ENCODE assay signal across 1 cellular context in the genomic region with DNA sequence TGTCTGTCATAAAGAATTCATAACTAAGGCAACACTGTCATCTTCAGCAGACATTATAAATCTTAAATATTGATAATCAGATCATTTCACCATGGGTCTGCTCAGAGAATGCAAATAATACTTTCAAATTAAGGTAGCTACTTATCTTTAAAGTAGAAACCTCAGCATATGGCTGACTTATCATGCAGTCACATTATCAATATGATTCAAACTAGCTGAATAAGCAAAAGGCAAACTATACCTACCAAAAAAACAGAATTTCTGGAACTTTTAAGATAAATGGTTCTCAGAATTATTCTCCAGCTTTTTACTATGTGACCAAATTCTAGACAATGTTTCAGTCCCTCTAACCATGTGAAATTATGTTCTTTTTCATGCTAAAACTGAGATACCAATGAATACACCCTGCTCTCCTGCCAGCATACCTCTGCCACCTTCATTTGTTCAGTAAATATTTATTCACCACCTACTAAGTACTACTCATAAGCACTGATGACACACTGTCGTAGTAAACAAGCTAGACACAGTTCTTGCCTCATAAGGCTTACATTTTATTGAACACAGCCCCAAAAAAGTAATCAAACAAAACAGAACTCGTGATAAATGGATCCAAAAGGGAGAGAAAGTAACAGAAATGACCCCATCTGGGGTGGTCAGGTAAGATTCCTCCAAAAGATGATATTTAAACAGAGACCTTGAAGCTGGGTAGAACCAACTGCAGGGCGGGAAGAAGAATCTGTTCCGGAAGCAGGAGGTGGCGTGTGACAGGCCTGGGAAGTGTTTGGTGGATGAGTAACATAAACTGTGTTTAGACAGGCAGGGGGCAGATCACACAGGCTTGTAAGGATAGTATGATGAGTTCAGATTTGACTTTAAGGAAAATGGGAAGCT.
TF ChIP-seq lines count a peak whose summit lies in the region.

No MANE protein-coding gene starts in this region.

TF ChIP-seq in HCT116, 20 proteins besides CTCF, POLR2A, EP300 and RAD21:
- TF ChIP-seq, protein P1, sequence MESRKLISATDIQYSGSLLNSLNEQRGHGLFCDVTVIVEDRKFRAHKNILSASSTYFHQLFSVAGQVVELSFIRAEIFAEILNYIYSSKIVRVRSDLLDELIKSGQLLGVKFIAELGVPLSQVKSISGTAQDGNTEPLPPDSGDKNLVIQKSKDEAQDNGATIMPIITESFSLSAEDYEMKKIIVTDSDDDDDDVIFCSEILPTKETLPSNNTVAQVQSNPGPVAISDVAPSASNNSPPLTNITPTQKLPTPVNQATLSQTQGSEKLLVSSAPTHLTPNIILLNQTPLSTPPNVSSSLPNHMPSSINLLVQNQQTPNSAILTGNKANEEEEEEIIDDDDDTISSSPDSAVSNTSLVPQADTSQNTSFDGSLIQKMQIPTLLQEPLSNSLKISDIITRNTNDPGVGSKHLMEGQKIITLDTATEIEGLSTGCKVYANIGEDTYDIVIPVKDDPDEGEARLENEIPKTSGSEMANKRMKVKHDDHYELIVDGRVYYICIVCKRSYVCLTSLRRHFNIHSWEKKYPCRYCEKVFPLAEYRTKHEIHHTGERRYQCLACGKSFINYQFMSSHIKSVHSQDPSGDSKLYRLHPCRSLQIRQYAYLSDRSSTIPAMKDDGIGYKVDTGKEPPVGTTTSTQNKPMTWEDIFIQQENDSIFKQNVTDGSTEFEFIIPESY (IDR thresholded peaks at IDR 0.05; ENCODE audit: extremely low read depth, insufficient replicate concordance, low read length): no peak
- TF ChIP-seq ZNF274 (IDR thresholded peaks at IDR 0.05; ENCODE audit: low read depth, low read length): no peak
